2 cellular contexts compared by ENCODE assay signal in genomic region chr9:128297221-128297773, GRCh38.
TF ChIP-seq lines count a peak whose summit lies in the region.

No MANE protein-coding gene starts in this region.

TF ChIP-seq in SK-N-SH treated with all-trans-retinoic acid at 6 μM for 48 hours, 23 proteins besides CTCF, POLR2A, EP300 and RAD21:
- TF ChIP-seq, protein P1, sequence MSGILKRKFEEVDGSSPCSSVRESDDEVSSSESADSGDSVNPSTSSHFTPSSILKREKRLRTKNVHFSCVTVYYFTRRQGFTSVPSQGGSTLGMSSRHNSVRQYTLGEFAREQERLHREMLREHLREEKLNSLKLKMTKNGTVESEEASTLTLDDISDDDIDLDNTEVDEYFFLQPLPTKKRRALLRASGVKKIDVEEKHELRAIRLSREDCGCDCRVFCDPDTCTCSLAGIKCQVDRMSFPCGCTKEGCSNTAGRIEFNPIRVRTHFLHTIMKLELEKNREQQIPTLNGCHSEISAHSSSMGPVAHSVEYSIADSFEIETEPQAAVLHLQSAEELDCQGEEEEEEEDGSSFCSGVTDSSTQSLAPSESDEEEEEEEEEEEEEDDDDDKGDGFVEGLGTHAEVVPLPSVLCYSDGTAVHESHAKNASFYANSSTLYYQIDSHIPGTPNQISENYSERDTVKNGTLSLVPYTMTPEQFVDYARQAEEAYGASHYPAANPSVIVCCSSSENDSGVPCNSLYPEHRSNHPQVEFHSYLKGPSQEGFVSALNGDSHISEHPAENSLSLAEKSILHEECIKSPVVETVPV (CRISPR knock-in tag; IDR thresholded peaks at IDR 0.05) = no peak
- TF ChIP-seq CREB5 (CRISPR knock-in tag; IDR thresholded peaks at IDR 0.05; ENCODE audit: low read depth) = no peak
- TF ChIP-seq ZFP3 (CRISPR knock-in tag; IDR thresholded peaks at IDR 0.05) = no peak
- no peak for TF ChIP-seq RARB (CRISPR knock-in tag; IDR thresholded peaks at IDR 0.05)
- TF ChIP-seq ZNF70 (CRISPR knock-in tag; IDR thresholded peaks at IDR 0.05) = no peak
- TF ChIP-seq, protein P2, sequence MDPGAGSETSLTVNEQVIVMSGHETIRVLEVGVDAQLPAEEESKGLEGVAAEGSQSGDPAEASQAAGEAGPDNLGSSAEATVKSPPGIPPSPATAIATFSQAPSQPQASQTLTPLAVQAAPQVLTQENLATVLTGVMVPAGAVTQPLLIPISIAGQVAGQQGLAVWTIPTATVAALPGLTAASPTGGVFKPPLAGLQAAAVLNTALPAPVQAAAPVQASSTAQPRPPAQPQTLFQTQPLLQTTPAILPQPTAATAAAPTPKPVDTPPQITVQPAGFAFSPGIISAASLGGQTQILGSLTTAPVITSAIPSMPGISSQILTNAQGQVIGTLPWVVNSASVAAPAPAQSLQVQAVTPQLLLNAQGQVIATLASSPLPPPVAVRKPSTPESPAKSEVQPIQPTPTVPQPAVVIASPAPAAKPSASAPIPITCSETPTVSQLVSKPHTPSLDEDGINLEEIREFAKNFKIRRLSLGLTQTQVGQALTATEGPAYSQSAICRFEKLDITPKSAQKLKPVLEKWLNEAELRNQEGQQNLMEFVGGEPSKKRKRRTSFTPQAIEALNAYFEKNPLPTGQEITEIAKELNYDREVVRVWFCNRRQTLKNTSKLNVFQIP (CRISPR knock-in tag; IDR thresholded peaks at IDR 0.05; ENCODE audit: borderline replicate concordance, low read depth) = no peak
- TF ChIP-seq SNAI2 (CRISPR knock-in tag; IDR thresholded peaks at IDR 0.05) = no peak
- TF ChIP-seq GLIS3 (CRISPR knock-in tag; IDR thresholded peaks at IDR 0.05) = no peak
- no peak for TF ChIP-seq CSDC2 (CRISPR knock-in tag; IDR thresholded peaks at IDR 0.05)
- TF ChIP-seq TOX (CRISPR knock-in tag; IDR thresholded peaks at IDR 0.05; ENCODE audit: borderline replicate concordance) = no peak
- TF ChIP-seq ARNTL (CRISPR knock-in tag; IDR thresholded peaks at IDR 0.05; ENCODE audit: borderline replicate concordance, low read depth) = no peak
- TF ChIP-seq, protein P3, sequence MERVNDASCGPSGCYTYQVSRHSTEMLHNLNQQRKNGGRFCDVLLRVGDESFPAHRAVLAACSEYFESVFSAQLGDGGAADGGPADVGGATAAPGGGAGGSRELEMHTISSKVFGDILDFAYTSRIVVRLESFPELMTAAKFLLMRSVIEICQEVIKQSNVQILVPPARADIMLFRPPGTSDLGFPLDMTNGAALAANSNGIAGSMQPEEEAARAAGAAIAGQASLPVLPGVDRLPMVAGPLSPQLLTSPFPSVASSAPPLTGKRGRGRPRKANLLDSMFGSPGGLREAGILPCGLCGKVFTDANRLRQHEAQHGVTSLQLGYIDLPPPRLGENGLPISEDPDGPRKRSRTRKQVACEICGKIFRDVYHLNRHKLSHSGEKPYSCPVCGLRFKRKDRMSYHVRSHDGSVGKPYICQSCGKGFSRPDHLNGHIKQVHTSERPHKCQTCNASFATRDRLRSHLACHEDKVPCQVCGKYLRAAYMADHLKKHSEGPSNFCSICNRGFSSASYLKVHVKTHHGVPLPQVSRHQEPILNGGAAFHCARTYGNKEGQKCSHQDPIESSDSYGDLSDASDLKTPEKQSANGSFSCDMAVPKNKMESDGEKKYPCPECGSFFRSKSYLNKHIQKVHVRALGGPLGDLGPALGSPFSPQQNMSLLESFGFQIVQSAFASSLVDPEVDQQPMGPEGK (CRISPR knock-in tag; IDR thresholded peaks at IDR 0.05; ENCODE audit: borderline replicate concordance) = no peak
- no peak for TF ChIP-seq ISL1 (CRISPR knock-in tag; IDR thresholded peaks at IDR 0.05)

TF ChIP-seq in WTC11, 78 proteins besides CTCF, POLR2A, EP300 and RAD21 (continued from another document):
- TF ChIP-seq ZNF281 (CRISPR knock-in tag; IDR thresholded peaks at IDR 0.05) (no peak), ATF1 (CRISPR knock-in tag; IDR thresholded peaks at IDR 0.05) (no peak), PRRX2 (CRISPR knock-in tag; IDR thresholded peaks at IDR 0.05) (no peak), MYBL2 (CRISPR knock-in tag; IDR thresholded peaks at IDR 0.05) (no peak)
- TF ChIP-seq, protein P4, sequence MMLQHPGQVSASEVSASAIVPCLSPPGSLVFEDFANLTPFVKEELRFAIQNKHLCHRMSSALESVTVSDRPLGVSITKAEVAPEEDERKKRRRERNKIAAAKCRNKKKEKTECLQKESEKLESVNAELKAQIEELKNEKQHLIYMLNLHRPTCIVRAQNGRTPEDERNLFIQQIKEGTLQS (CRISPR knock-in tag; conservative IDR thresholded peaks at IDR 0.05) = no peak
- TF ChIP-seq, protein P5, sequence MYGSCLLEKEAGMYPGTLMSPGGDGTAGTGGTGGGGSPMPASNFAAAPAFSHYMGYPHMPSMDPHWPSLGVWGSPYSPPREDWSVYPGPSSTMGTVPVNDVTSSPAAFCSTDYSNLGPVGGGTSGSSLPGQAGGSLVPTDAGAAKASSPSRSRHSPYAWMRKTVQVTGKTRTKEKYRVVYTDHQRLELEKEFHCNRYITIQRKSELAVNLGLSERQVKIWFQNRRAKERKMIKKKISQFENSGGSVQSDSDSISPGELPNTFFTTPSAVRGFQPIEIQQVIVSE (CRISPR knock-in tag; IDR thresholded peaks at IDR 0.05; ENCODE audit: borderline replicate concordance) = no peak
TF ChIP-seq in WTC11: peak in this region for 0.
